Comparison of ENCODE assay signal across 13 cellular contexts in genomic region chr2:220894069-220894468, GRCh38.
DNase-seq lines count a peak whose midpoint lies in the region; TF ChIP-seq lines count a peak whose summit lies in the region.
"Had no signal": no experiment of that assay in that cellular context is flagged by ENCODE, and none has a peak within 500 bp of the region (broad histone marks: within the 10 kb centered on the region; RNA-seq: fewer than 3 reads in every experiment).

No MANE protein-coding gene starts in this region.

- DNase-seq in AG04450 (ENCODE audit: low read depth, low spot score) (peak; percentile 2), KBM-7 (peak; percentile 1), amniotic stem cell (lab: John Stamatoyannopoulos, UW) (peak; percentile 4), foreskin fibroblast (peak; percentile 2 to 51), AG08396 (ENCODE audit: low spot score) (no peak), NCI-H2081 treated with DMSO at 0.1 percent for 48 hours (lab: John Stamatoyannopoulos, UW) (no peak), NCI-H526 (lab: John Stamatoyannopoulos, UW) (no peak)
- DNase-seq: CD4-positive, alpha-beta memory T cell; DMS153; NCI-H1048; NCI-H2107 had no signal

- POLR2A ChIA-PET in AG04450 (lab: Yijun Ruan, JAX), result no interaction called here

- H3K27ac ChIP-seq in AG04450 (ENCODE audit: low read depth, low read length), result no peak overlapping the region
- H3K27ac ChIP-seq: BLaER1, KMS-11 had no signal

- H3K4me3 ChIP-seq in AG04450 (ENCODE audit: low read depth, low read length) (no peak overlapping the region), foreskin fibroblast (ENCODE audit: low read depth in 1 of 2, low read length in 2 of 2) (no peak overlapping the region)
- H3K4me3 ChIP-seq: BLaER1 had no signal

- no peaks in the 10 kb centered on the region for H3K9me3 ChIP-seq in AG04450 (ENCODE audit: control insufficient read depth, insufficient read depth, low read length)
- H3K9me3 ChIP-seq: BLaER1 had no signal

- TF ChIP-seq CTCF in AG04450 (IDR thresholded peaks at IDR 0.05; ENCODE audit: low read depth, low read length) (no peak), foreskin fibroblast (IDR thresholded peaks at IDR 0.05; ENCODE audit: low read depth, low read length) (no peak)

- CTCF ChIA-PET in AG04450 (lab: Charles Lee), result interaction anchor here (0.5 to 1.3 kb wide), 2 partner anchors 262 to 1158 kb away, joined by 4 to 5 read pairs; no protein-coding TSS in a partner anchor

- no peaks in the 10 kb centered on the region for H3K27me3 ChIP-seq in AG04450 (ENCODE audit: control insufficient read depth, insufficient read depth, low read length)
- H3K27me3 ChIP-seq: BLaER1 had no signal

- in situ Hi-C loops in KBM-7 (cut with MboI; ENCODE audit: low pct_unique_long_range_greater_than_20kb, low sequenced_read_pairs), result no loop called here

Comparison
In these comparisons a context has a peak if more than half of its experiments do, and no peak if none do; other contexts are left out.
1. DNase-seq: peak in AG04450 (single experiment), KBM-7 (single experiment), amniotic stem cell (single experiment) and foreskin fibroblast (2 of 2); none in AG08396 (single experiment), NCI-H2081 treated with DMSO at 0.1 percent for 48 hours (single experiment) and NCI-H526 (0 of 2).